25 cellular contexts compared by ENCODE assay signal in genomic region chr13:40017662-40018262, GRCh38.
"Had no signal": no experiment of that assay in that cellular context is flagged by ENCODE, and none has a peak within 500 bp of the region (broad histone marks: within the 10 kb centered on the region; RNA-seq: fewer than 3 reads in every experiment).

No MANE protein-coding gene starts in this region.

- H3K4me3 ChIP-seq: adrenal gland, body of pancreas, MG63, SJCRH30 had no signal

- DNase-seq: activated CD4-positive, alpha-beta T cell treated with anti-CD3 and anti-CD28 coated beads for 4 hours; activated CD8-positive, alpha-beta memory T cell treated with anti-CD3 and anti-CD28 coated beads, Interleukin-2, amount 50 U/mL, for 48 hours; activated CD8-positive, alpha-beta T cell treated with anti-CD3 and anti-CD28 coated beads for 36 hours; activated naive CD4-positive, alpha-beta T cell treated with anti-CD3 and anti-CD28 coated beads, Interleukin-2, amount 50 U/mL, for 16 hours; activated naive CD8-positive, alpha-beta T cell treated with anti-CD3 and anti-CD28 coated beads, Interleukin-2, amount 10 ng/mL, durations not matched to agents 7 days and 5 days; activated T-cell treated with anti-CD3 and anti-CD28 coated beads, Interleukin-2, amount 50 U/mL, for 1 hour; adrenal gland; aorta; body of pancreas; central memory CD4-positive, alpha-beta T cell; KG1; MG63; NCI-H1105 treated with DMSO at 0.1 percent for 48 hours; NCI-H1436 treated with DMSO at 0.1 percent for 48 hours; NCI-H187; NCI-H2081; NCI-H510A treated with DMSO at 0.1 percent for 48 hours; NCI-H69; NK-92 treated with Interleukin-12 subunit alpha and Interleukin-12 subunit beta, amount 100 ng/mL, for 24 hours; OCI-M1; RPMI8226; SJCRH30; SK-N-SH; T-helper 1 cell; WERI-Rb-1 had no signal

- H3K9me3 Mint-ChIP-seq: activated CD8-positive, alpha-beta T cell treated with anti-CD3 and anti-CD28 coated beads for 36 hours had no signal

- H3K36me3 ChIP-seq: adrenal gland, MG63, SJCRH30, WERI-Rb-1 had no signal

- H3K9me2 ChIP-seq: SK-N-SH had no signal

- H3K4me1 ChIP-seq: adrenal gland had no signal

- H3K9me3 ChIP-seq: adrenal gland, body of pancreas, MG63, SJCRH30, SK-N-SH had no signal

- H3K27me3 ChIP-seq: adrenal gland, body of pancreas, MG63, SJCRH30 had no signal

- H3K4me2 ChIP-seq: SK-N-SH had no signal

- H3K36me3 Mint-ChIP-seq: activated naive CD8-positive, alpha-beta T cell treated with anti-CD3 and anti-CD28 coated beads, Interleukin-2, amount 10 ng/mL, durations not matched to agents 7 days and 5 days had no signal

- H3K27ac Mint-ChIP-seq: activated CD8-positive, alpha-beta T cell treated with anti-CD3 and anti-CD28 coated beads for 36 hours; activated naive CD8-positive, alpha-beta T cell treated with anti-CD3 and anti-CD28 coated beads, Interleukin-2, amount 10 ng/mL, durations not matched to agents 7 days and 5 days had no signal

- H3K4me3 Mint-ChIP-seq: activated CD8-positive, alpha-beta T cell treated with anti-CD3 and anti-CD28 coated beads for 36 hours; activated naive CD8-positive, alpha-beta T cell treated with anti-CD3 and anti-CD28 coated beads, Interleukin-2, amount 10 ng/mL, durations not matched to agents 7 days and 5 days had no signal

- H3K27ac ChIP-seq: adrenal gland, body of pancreas, SJCRH30, WERI-Rb-1 had no signal

- H3K9ac ChIP-seq: SK-N-SH had no signal
